1 cellular context compared by ENCODE assay signal in genomic region chr16:74499114-74499513, GRCh38.
TF ChIP-seq lines count a peak whose summit lies in the region.

No MANE protein-coding gene starts in this region.

TF ChIP-seq in HepG2, 621 proteins besides CTCF, POLR2A, EP300 and RAD21 (continued from another document):
- TF ChIP-seq SOX13 (IDR thresholded peaks at IDR 0.05) (no peak), SOX13 (CRISPR knock-in tag; conservative IDR thresholded peaks at IDR 0.05 in 1 of 2, IDR thresholded peaks at IDR 0.05 in 1 of 2) (no peak), ZBTB26 (CRISPR knock-in tag; IDR thresholded peaks at IDR 0.05; ENCODE audit: borderline replicate concordance) (no peak), HNRNPK (IDR thresholded peaks at IDR 0.05; ENCODE audit: low read depth, low read length, poor library complexity, severe bottlenecking) (no peak)
